In the genomic region with DNA sequence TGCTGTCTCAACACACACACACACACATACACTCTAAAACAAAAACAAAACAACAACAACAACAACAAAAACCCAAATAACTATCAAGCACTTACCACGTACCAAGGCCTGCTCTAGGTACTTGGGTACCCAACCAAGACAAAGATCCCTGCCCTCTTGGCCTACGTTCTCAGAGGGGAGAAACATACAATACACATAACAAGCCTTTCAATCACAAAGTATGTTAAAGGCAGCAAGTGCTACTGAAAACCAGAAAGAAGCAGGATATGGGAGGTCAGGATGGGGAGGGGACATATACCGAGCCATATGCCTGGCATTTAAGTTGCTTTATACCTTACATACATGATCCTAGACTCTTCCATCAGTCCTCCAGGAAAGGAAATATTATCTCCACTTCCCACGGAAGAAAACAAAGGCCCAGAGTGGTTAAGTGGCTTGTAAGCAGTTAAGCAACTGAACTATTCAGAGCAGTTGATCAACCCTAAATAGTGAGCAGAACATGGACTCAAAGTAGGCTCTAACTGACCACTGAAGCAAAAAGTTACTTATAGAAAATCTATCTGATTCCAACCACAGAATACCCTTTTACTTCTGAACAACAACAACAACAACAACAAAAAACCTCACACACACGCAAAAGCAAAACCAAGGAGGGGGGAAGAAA, we compare ENCODE assay signal across 1 cellular context.
A peak's percentile ranks its signal among the peaks of the same experiment; 100 is the strongest.
TF ChIP-seq lines count a peak whose summit lies in the region.

No MANE protein-coding gene starts in this region.

TF ChIP-seq in GM12878, 131 proteins besides CTCF, POLR2A, EP300 and RAD21:
- TF ChIP-seq FOXM1 (IDR thresholded peaks at IDR 0.05; ENCODE audit: low read depth, low read length) (no peak), HDGF (IDR thresholded peaks at IDR 0.05) (0 out of 2 replicates have a peak, but pooled peaks have one; percentile 25)
